2 cellular contexts compared by ENCODE assay signal in genomic region chr5:176180781-176181180, GRCh38.
TF ChIP-seq lines count a peak whose summit lies in the region.

No MANE protein-coding gene starts in this region.

TF ChIP-seq in IMR-90, 13 proteins besides CTCF, POLR2A, EP300 and RAD21:
- TF ChIP-seq RFX5 (IDR thresholded peaks at IDR 0.05; ENCODE audit: low read depth, low read length) (no peak), MXI1 (IDR thresholded peaks at IDR 0.05; ENCODE audit: borderline replicate concordance, low read depth, low read length) (no peak), SMC3 (IDR thresholded peaks at IDR 0.05; ENCODE audit: low read depth, low read length) (no peak), BHLHE40 (IDR thresholded peaks at IDR 0.05; ENCODE audit: low read depth, low read length) (no peak), CHD1 (IDR thresholded peaks at IDR 0.05; ENCODE audit: low read depth, low read length) (no peak), MAZ (IDR thresholded peaks at IDR 0.05; ENCODE audit: borderline replicate concordance, low read depth, low read length) (no peak), FOS (IDR thresholded peaks at IDR 0.05; ENCODE audit: low read depth, low read length) (no peak), CEBPB (IDR thresholded peaks at IDR 0.05; ENCODE audit: low read depth, low read length) (no peak), RCOR1 (IDR thresholded peaks at IDR 0.05; ENCODE audit: insufficient replicate concordance, low read length) (no peak), MAFK (IDR thresholded peaks at IDR 0.05; ENCODE audit: low read depth, low read length) (no peak), NFE2L2 (IDR thresholded peaks at IDR 0.05; ENCODE audit: low read depth, low read length) (no peak)
- TF ChIP-seq, protein P1, sequence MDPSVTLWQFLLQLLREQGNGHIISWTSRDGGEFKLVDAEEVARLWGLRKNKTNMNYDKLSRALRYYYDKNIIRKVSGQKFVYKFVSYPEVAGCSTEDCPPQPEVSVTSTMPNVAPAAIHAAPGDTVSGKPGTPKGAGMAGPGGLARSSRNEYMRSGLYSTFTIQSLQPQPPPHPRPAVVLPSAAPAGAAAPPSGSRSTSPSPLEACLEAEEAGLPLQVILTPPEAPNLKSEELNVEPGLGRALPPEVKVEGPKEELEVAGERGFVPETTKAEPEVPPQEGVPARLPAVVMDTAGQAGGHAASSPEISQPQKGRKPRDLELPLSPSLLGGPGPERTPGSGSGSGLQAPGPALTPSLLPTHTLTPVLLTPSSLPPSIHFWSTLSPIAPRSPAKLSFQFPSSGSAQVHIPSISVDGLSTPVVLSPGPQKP (IDR thresholded peaks at IDR 0.05; ENCODE audit: borderline replicate concordance, low read depth, low read length) = no peak
- TF ChIP-seq, protein P2, sequence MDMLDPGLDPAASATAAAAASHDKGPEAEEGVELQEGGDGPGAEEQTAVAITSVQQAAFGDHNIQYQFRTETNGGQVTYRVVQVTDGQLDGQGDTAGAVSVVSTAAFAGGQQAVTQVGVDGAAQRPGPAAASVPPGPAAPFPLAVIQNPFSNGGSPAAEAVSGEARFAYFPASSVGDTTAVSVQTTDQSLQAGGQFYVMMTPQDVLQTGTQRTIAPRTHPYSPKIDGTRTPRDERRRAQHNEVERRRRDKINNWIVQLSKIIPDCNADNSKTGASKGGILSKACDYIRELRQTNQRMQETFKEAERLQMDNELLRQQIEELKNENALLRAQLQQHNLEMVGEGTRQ (IDR thresholded peaks at IDR 0.05; ENCODE audit: low read depth, low read length) = no peak

TF ChIP-seq in K562, 482 proteins besides CTCF, POLR2A, EP300 and RAD21:
- TF ChIP-seq MLX (CRISPR knock-in tag; conservative IDR thresholded peaks at IDR 0.05) = no peak
- no peak for TF ChIP-seq ESRRA (IDR thresholded peaks at IDR 0.05; ENCODE audit: borderline replicate concordance, low read depth)
- no peak for TF ChIP-seq HES1 (IDR thresholded peaks at IDR 0.05; ENCODE audit: low read depth)
